ENCODE assay signal across 8 cellular contexts in the genomic region with DNA sequence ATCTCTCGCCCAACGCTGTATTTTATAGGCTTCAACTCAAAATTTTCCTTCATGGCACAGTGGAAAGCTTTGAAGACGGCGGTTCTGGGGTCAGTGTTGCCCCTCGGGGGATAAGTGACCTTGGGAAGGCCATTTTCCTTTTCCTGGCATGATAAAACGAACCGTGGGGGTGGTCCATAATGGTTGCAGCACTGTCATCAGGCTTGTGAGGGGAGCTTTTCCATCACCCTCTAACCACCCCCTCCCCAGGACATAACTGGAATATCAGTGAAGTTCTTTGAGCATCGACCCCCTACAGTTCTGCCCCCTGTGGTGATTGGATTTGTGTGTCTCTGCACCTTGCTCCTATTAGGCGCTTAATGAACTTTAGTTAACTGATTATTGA. TPM values are rescaled to one million over a fixed set of nuclear protein-coding genes. Genes with fewer than 3 reads are reported as not detected.
DNase-seq lines count a peak whose midpoint lies in the region; ATAC-seq, FAIRE-seq and TF ChIP-seq lines count a peak whose summit lies in the region.

No MANE protein-coding gene starts in this region.

- intact Hi-C loops in left colon (cut with DNase I, micrococcal nuclease) = no loop called here

- no peak for TF ChIP-seq POLR2A in A549 (IDR thresholded peaks at IDR 0.05; ENCODE audit: low read length)

- WGBS in A549 (ENCODE audit: missing lambda C conversion rate) = 2% methylated on average over 9 of the region's 9 CpGs
- WGBS in adipose tissue, 3 donors = 0 to 1% (median 1%) methylated on average over 9 of the region's 9 CpGs

- no peaks in the 10 kb centered on the region for H3K36me3 ChIP-seq in thoracic aorta

- peak overlapping the region; percentile 94 for H3K4me2 ChIP-seq in A549

- no peak for TF ChIP-seq EP300 in A549 (IDR thresholded peaks at IDR 0.05)

- H3K4me3 ChIP-seq in A549 = peak overlapping the region; percentile 69
- peak overlapping the region; percentile 79 for H3K4me3 ChIP-seq in thoracic aorta

- peak; percentile 47 for DNase-seq in A549 (ENCODE audit: low read depth in 1 of 2, low spot score in 1 of 2)
- DNase-seq in left colon = no peak
- DNase-seq in thoracic aorta (ENCODE audit: low spot score) = no peak
- DNase-seq in NCI-H1092 treated with DMSO at 0.1 percent for 48 hours (lab: John Stamatoyannopoulos, UW) = no peak

- TF ChIP-seq CTCF in A549 (IDR thresholded peaks at IDR 0.05) (no peak), thoracic aorta (IDR thresholded peaks at IDR 0.05) (no peak)

- POLR2A ChIA-PET in A549 (lab: Yijun Ruan, JAX) = interaction anchor here (0.7 to 2.6 kb wide), 8 partner anchors 11 to 266 kb away, joined by 3 to 19 read pairs (median 13); partner anchors contain the start of genes FOS and NEK9

- H3K27ac ChIP-seq in A549 (peak overlapping the region; percentile 89 to 90), adipose tissue (ENCODE audit: low read depth, low read length) (peak overlapping the region; percentile 84), thoracic aorta (peak overlapping the region; percentile 95 to 96)

- FAIRE-seq in A549 (lab: Jason Lieb, UNC) = no peak

- CTCF ChIA-PET in A549 (lab: Yijun Ruan, JAX) = interaction anchor here (1.0 to 13.5 kb wide), 15 partner anchors 9 to 435 kb away, joined by 3 to 250 read pairs (median 6); partner anchors contain the start of gene NEK9

- peaks cover 22% of the 10 kb centered on the region for H3K4me1 ChIP-seq in A549
- H3K4me1 ChIP-seq in thoracic aorta (ENCODE audit: control insufficient read depth in 1 of 2, low read depth in 2 of 2) = peaks cover 6 to 26% of the 10 kb centered on the region in 2 donors

- TF ChIP-seq RAD21 in A549 (conservative IDR thresholded peaks at IDR 0.05 in 1 of 2, IDR thresholded peaks at IDR 0.05 in 1 of 2) = no peak

- no peaks in the 10 kb centered on the region for H3K27me3 ChIP-seq in thoracic aorta (replicated peaks; ENCODE audit: insufficient read depth)

- ATAC-seq in A549 (peak; percentile 6 to 10; a peak in 4 of 6 replicates), GM18907 (IDR thresholded peaks at IDR 0.05; ENCODE audit: unreplicated experiment) (peak; percentile 1), left colon (peak; percentile 0), thoracic aorta (ENCODE audit: insufficient number of reproducible peaks, low FRiP score, low read depth) (peak; percentile 3), GM21390 (IDR thresholded peaks at IDR 0.05; ENCODE audit: unreplicated experiment) (no peak), HG02678 (IDR thresholded peaks at IDR 0.05; ENCODE audit: unreplicated experiment) (no peak)

- no peaks in the 10 kb centered on the region for H3K9me3 ChIP-seq in A549
- H3K9me3 ChIP-seq in thoracic aorta = no peaks in the 10 kb centered on the region

TF ChIP-seq in A549, 52 proteins besides CTCF, POLR2A, EP300 and RAD21:
- TF ChIP-seq, protein P1, sequence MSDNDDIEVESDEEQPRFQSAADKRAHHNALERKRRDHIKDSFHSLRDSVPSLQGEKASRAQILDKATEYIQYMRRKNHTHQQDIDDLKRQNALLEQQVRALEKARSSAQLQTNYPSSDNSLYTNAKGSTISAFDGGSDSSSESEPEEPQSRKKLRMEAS (IDR thresholded peaks at IDR 0.05) = no peak
- TF ChIP-seq TP53 (CRISPR knock-in tag; IDR thresholded peaks at IDR 0.05) = peak; percentile 32; the same call in 1 of the 2 replicates
- TF ChIP-seq FOSB (CRISPR knock-in tag; IDR thresholded peaks at IDR 0.05) = peak; percentile 88
- 0 out of 2 replicates have a peak, but pooled peaks have one; percentile 42 for TF ChIP-seq HEYL (CRISPR knock-in tag; IDR thresholded peaks at IDR 0.05)
- TF ChIP-seq RFX5 (IDR thresholded peaks at IDR 0.05) = no peak
- TF ChIP-seq ESRRA (IDR thresholded peaks at IDR 0.05; ENCODE audit: borderline replicate concordance, low read length) = 0 out of 2 replicates have a peak, but pooled peaks have one; percentile 7
- TF ChIP-seq, protein P2, sequence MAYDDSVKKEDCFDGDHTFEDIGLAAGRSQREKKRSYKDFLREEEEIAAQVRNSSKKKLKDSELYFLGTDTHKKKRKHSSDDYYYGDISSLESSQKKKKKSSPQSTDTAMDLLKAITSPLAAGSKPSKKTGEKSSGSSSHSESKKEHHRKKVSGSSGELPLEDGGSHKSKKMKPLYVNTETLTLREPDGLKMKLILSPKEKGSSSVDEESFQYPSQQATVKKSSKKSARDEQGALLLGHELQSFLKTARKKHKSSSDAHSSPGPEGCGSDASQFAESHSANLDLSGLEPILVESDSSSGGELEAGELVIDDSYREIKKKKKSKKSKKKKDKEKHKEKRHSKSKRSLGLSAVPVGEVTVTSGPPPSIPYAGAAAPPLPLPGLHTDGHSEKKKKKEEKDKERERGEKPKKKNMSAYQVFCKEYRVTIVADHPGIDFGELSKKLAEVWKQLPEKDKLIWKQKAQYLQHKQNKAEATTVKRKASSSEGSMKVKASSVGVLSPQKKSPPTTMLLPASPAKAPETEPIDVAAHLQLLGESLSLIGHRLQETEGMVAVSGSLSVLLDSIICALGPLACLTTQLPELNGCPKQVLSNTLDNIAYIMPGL (CRISPR knock-in tag; IDR thresholded peaks at IDR 0.05; ENCODE audit: borderline replicate concordance) = 0 out of 2 replicates have a peak, but pooled peaks have one; percentile 61
- TF ChIP-seq PHF8 (IDR thresholded peaks at IDR 0.05; ENCODE audit: borderline replicate concordance, low read depth) = 0 out of 2 replicates have a peak, but pooled peaks have one; percentile 41
- TF ChIP-seq HOXA7 (CRISPR knock-in tag; IDR thresholded peaks at IDR 0.05) = peak; percentile 84; the same call in 1 of the 2 replicates
- TF ChIP-seq KDM1A (IDR thresholded peaks at IDR 0.05; ENCODE audit: low read depth) = no peak
TF ChIP-seq in A549: peak in this region for 7.

RNA-seq across cellular contexts. Expression of gene FOS, which starts 16.0 kb away (rescaled TPM):
- polyA plus RNA-seq in A549 (2011; rRNA removed) (197 and 256 TPM in 2 replicates), A549 (2017; fragmentation: RNase III; extraction: RNeasy Plus Mini Kit Qiagen cat#74134 plus additional on column Dnase treatment) (2.0 to 4.2 TPM (median 2.7 TPM) in 3 replicates), adipose tissue (1,000 to 10,000 TPM in 2 of 3 donors, 100 to 1,000 TPM in 1; 170 to 1,921 (median 1,284) TPM)
- polyA plus RNA-seq in A549 (2012; cell fraction: cytosol; rRNA removed) = 224 and 245 TPM in 2 replicates
- polyA plus RNA-seq in A549 (2012; cell fraction: nucleus; rRNA removed) = 701 and 1,020 TPM in 2 replicates
- polyA minus RNA-seq in A549 (2011; rRNA and poly(A)+ RNA removed) = 237 and 281 TPM in 2 replicates
- total RNA-seq in left colon (100 to 1,000 TPM; 220 to 877 TPM), thoracic aorta (1,000 to 10,000 TPM in 1 of 2 donors, 100 to 1,000 TPM in 1; 358 to 3,038 TPM)

Comparison
In these comparisons a context has a peak if more than half of its experiments do, and no peak if none do; other contexts are left out.
1. ATAC-seq: peak in A549 (2 of 2), GM18907 (single experiment), left colon (single experiment) and thoracic aorta (single experiment); none in GM21390 (single experiment) and HG02678 (single experiment).
2. DNase-seq: peak in A549 (2 of 2); none in left colon (0 of 2), thoracic aorta (single experiment) and NCI-H1092 treated with DMSO at 0.1 percent for 48 hours (single experiment).
3. Peak in every context shown above with its lines, with median percentiles within 50 percentile points of each other: H3K27ac ChIP-seq.